1 cellular context compared by ENCODE assay signal in the genomic region with DNA sequence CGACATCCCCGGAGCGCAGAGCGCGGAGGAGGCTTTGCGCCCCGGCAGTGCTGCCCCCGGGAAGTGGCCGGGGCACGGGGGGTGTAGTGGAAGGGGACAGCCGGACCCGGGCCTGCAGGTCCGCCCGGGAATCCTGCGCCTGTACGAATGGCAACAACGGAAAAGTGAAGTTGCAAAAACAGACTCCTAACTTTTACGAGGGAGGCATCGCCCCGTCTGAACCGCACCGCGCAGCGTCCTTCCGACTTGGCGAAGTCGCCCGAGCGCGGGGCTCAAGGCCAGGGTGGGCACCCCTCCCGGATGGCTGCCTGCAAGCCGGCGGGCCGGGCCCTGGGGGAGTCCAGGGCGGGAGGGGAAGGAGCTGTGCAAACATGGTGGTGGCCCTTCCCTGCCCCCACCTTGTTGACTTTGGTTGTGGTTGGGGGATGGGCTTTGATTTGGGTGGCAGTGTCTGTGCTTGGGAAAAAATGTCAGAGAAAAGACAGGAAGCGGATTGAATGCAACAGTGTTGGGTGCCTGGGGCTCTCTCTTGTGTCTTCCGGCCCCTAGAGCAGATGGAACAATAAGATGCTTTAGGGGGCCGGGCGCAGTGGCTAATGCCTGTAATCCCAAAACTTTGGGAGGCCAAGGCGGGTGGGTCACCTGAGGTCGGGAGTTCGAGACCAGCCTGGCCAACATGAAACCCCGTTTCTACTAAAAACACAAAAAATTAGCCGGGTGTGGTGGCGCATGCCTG.
TF ChIP-seq lines count a peak whose summit lies in the region.

No MANE protein-coding gene starts in this region.

TF ChIP-seq in HepG2, 621 proteins besides CTCF, POLR2A, EP300 and RAD21 (continued from another document and continues in another):
- TF ChIP-seq, protein P1, sequence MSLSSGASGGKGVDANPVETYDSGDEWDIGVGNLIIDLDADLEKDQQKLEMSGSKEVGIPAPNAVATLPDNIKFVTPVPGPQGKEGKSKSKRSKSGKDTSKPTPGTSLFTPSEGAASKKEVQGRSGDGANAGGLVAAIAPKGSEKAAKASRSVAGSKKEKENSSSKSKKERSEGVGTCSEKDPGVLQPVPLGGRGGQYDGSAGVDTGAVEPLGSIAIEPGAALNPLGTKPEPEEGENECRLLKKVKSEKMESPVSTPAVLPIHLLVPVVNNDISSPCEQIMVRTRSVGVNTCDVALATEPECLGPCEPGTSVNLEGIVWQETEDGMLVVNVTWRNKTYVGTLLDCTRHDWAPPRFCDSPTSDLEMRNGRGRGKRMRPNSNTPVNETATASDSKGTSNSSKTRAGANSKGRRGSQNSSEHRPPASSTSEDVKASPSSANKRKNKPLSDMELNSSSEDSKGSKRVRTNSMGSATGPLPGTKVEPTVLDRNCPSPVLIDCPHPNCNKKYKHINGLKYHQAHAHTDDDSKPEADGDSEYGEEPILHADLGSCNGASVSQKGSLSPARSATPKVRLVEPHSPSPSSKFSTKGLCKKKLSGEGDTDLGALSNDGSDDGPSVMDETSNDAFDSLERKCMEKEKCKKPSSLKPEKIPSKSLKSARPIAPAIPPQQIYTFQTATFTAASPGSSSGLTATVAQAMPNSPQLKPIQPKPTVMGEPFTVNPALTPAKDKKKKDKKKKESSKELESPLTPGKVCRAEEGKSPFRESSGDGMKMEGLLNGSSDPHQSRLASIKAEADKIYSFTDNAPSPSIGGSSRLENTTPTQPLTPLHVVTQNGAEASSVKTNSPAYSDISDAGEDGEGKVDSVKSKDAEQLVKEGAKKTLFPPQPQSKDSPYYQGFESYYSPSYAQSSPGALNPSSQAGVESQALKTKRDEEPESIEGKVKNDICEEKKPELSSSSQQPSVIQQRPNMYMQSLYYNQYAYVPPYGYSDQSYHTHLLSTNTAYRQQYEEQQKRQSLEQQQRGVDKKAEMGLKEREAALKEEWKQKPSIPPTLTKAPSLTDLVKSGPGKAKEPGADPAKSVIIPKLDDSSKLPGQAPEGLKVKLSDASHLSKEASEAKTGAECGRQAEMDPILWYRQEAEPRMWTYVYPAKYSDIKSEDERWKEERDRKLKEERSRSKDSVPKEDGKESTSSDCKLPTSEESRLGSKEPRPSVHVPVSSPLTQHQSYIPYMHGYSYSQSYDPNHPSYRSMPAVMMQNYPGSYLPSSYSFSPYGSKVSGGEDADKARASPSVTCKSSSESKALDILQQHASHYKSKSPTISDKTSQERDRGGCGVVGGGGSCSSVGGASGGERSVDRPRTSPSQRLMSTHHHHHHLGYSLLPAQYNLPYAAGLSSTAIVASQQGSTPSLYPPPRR (CRISPR knock-in tag; IDR thresholded peaks at IDR 0.05; ENCODE audit: borderline replicate concordance), result peak; percentile 93
- TF ChIP-seq, protein P2, sequence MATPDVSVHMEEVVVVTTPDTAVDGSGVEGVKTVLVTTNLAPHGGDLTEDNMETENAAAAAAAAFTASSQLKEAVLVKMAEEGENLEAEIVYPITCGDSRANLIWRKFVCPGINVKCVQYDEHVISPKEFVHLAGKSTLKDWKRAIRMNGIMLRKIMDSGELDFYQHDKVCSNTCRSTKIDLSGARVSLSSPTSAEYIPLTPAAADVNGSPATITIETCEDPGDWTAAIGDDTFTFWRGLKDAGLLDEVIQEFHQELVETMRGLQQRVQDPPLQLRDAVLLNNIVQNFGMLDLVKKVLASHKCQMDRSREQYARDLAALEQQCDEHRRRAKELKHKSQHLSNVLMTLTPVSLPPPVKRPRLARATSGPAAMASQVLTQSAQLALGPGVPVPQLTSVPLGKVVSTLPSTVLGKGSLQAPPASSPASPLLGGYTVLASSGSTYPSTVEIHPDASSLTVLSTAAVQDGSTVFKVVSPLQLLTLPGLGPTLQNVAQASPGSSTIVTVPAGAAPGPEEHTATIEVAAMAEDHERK (CRISPR knock-in tag; IDR thresholded peaks at IDR 0.05; ENCODE audit: low read depth), result no peak; the same call in 1 of the 2 replicates
- TF ChIP-seq ZNF780A (CRISPR knock-in tag; IDR thresholded peaks at IDR 0.05), result no peak; the same call in 1 of the 2 replicates
- TF ChIP-seq ZNF782 (CRISPR knock-in tag; IDR thresholded peaks at IDR 0.05; ENCODE audit: borderline replicate concordance), result peak; percentile 92; the same call in 1 of the 2 replicates
- TF ChIP-seq ZNF3 (CRISPR knock-in tag; IDR thresholded peaks at IDR 0.05), result 0 out of 2 replicates have a peak, but pooled peaks have one; percentile 36
- no peak for TF ChIP-seq TRIM24 (CRISPR knock-in tag; IDR thresholded peaks at IDR 0.05)
- peak; percentile 80 for TF ChIP-seq SMAD3 (CRISPR knock-in tag; IDR thresholded peaks at IDR 0.05)
- TF ChIP-seq MLLT10 (CRISPR knock-in tag; IDR thresholded peaks at IDR 0.05), result no peak
- 0 out of 2 replicates have a peak, but pooled peaks have one; percentile 62 for TF ChIP-seq PCBP1 (IDR thresholded peaks at IDR 0.05; ENCODE audit: borderline replicate concordance, low read depth, low read length)
- TF ChIP-seq ZKSCAN5 (CRISPR knock-in tag; IDR thresholded peaks at IDR 0.05), result no peak
- TF ChIP-seq RBAK (CRISPR knock-in tag; IDR thresholded peaks at IDR 0.05), result no peak
- TF ChIP-seq FOXP1 (IDR thresholded peaks at IDR 0.05), result no peak
- peak; percentile 91 for TF ChIP-seq FOXP1 (CRISPR knock-in tag; IDR thresholded peaks at IDR 0.05)
- TF ChIP-seq ZNF761 (CRISPR knock-in tag; conservative IDR thresholded peaks at IDR 0.05), result peak; percentile 91; the same call in 1 of the 2 replicates
- peak; percentile 42; the same call in 1 of the 2 replicates for TF ChIP-seq ZNF101 (CRISPR knock-in tag; IDR thresholded peaks at IDR 0.05; ENCODE audit: borderline replicate concordance, low read depth)
- TF ChIP-seq, protein P3, sequence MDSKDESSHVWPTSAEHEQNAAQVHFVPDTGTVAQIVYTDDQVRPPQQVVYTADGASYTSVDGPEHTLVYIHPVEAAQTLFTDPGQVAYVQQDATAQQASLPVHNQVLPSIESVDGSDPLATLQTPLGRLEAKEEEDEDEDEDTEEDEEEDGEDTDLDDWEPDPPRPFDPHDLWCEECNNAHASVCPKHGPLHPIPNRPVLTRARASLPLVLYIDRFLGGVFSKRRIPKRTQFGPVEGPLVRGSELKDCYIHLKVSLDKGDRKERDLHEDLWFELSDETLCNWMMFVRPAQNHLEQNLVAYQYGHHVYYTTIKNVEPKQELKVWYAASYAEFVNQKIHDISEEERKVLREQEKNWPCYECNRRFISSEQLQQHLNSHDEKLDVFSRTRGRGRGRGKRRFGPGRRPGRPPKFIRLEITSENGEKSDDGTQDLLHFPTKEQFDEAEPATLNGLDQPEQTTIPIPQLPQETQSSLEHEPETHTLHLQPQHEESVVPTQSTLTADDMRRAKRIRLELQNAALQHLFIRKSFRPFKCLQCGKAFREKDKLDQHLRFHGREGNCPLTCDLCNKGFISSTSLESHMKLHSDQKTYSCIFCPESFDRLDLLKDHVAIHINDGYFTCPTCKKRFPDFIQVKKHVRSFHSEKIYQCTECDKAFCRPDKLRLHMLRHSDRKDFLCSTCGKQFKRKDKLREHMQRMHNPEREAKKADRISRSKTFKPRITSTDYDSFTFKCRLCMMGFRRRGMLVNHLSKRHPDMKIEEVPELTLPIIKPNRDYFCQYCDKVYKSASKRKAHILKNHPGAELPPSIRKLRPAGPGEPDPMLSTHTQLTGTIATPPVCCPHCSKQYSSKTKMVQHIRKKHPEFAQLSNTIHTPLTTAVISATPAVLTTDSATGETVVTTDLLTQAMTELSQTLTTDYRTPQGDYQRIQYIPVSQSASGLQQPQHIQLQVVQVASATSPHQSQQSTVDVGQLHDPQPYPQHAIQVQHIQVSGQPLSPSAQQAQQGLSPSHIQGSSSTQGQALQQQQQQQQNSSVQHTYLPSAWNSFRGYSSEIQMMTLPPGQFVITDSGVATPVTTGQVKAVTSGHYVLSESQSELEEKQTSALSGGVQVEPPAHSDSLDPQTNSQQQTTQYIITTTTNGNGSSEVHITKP (CRISPR knock-in tag; IDR thresholded peaks at IDR 0.05; ENCODE audit: low read depth), result peak; percentile 85; the same call in 1 of the 2 replicates
- peak; percentile 91 for TF ChIP-seq TOPORS (CRISPR knock-in tag; IDR thresholded peaks at IDR 0.05)
- peak; percentile 25; the same call in 1 of the 2 replicates for TF ChIP-seq NFATC3 (CRISPR knock-in tag; IDR thresholded peaks at IDR 0.05)
- peak; percentile 87; the same call in 1 of the 2 replicates for TF ChIP-seq ZNF747 (CRISPR knock-in tag; IDR thresholded peaks at IDR 0.05; ENCODE audit: borderline replicate concordance)
- TF ChIP-seq ZSCAN20 (CRISPR knock-in tag; IDR thresholded peaks at IDR 0.05; ENCODE audit: borderline replicate concordance), result peak; percentile 92; the same call in 1 of the 2 replicates
- TF ChIP-seq XBP1 (CRISPR knock-in tag; IDR thresholded peaks at IDR 0.05), result no peak
- 0 out of 2 replicates have a peak, but pooled peaks have one; percentile 44 for TF ChIP-seq ONECUT2 (CRISPR knock-in tag; IDR thresholded peaks at IDR 0.05)
- TF ChIP-seq ZNF124 (CRISPR knock-in tag; IDR thresholded peaks at IDR 0.05), result peak; percentile 87; the same call in 1 of the 2 replicates
- TF ChIP-seq, protein P4, sequence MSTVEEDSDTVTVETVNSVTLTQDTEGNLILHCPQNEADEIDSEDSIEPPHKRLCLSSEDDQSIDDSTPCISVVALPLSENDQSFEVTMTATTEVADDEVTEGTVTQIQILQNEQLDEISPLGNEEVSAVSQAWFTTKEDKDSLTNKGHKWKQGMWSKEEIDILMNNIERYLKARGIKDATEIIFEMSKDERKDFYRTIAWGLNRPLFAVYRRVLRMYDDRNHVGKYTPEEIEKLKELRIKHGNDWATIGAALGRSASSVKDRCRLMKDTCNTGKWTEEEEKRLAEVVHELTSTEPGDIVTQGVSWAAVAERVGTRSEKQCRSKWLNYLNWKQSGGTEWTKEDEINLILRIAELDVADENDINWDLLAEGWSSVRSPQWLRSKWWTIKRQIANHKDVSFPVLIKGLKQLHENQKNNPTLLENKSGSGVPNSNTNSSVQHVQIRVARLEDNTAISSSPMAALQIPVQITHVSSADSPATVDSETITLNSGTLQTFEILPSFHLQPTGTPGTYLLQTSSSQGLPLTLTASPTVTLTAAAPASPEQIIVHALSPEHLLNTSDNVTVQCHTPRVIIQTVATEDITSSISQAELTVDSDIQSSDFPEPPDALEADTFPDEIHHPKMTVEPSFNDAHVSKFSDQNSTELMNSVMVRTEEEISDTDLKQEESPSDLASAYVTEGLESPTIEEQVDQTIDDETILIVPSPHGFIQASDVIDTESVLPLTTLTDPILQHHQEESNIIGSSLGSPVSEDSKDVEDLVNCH (CRISPR knock-in tag; IDR thresholded peaks at IDR 0.05), result no peak
- TF ChIP-seq NPAS2 (CRISPR knock-in tag; IDR thresholded peaks at IDR 0.05; ENCODE audit: borderline replicate concordance), result peak; percentile 79; the same call in 1 of the 2 replicates
- 0 out of 2 replicates have a peak, but pooled peaks have one; percentile 44 for TF ChIP-seq ZNF121 (CRISPR knock-in tag; IDR thresholded peaks at IDR 0.05)
- TF ChIP-seq, protein P5, sequence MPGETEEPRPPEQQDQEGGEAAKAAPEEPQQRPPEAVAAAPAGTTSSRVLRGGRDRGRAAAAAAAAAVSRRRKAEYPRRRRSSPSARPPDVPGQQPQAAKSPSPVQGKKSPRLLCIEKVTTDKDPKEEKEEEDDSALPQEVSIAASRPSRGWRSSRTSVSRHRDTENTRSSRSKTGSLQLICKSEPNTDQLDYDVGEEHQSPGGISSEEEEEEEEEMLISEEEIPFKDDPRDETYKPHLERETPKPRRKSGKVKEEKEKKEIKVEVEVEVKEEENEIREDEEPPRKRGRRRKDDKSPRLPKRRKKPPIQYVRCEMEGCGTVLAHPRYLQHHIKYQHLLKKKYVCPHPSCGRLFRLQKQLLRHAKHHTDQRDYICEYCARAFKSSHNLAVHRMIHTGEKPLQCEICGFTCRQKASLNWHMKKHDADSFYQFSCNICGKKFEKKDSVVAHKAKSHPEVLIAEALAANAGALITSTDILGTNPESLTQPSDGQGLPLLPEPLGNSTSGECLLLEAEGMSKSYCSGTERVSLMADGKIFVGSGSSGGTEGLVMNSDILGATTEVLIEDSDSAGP (CRISPR knock-in tag; IDR thresholded peaks at IDR 0.05; ENCODE audit: borderline replicate concordance), result peak; percentile 91
- no peak for TF ChIP-seq ZNF326 (CRISPR knock-in tag; IDR thresholded peaks at IDR 0.05; ENCODE audit: borderline replicate concordance)
- peak; percentile 74 for TF ChIP-seq XRCC5 (optimal IDR thresholded peaks at IDR 0.05; ENCODE audit: low read length)
- no peak for TF ChIP-seq ZFP36 (IDR thresholded peaks at IDR 0.05; ENCODE audit: borderline replicate concordance, low read depth, low read length, partially characterized antibody)
- TF ChIP-seq, protein P6, sequence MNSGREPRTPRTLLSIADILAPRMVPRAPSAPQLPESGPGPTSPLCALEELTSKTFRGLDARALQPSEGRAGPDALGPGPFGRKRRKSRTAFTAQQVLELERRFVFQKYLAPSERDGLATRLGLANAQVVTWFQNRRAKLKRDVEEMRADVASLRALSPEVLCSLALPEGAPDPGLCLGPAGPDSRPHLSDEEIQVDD (CRISPR knock-in tag; IDR thresholded peaks at IDR 0.05; ENCODE audit: borderline replicate concordance), result peak; percentile 84; the same call in 1 of the 2 replicates
- TF ChIP-seq MTA3 (CRISPR knock-in tag; IDR thresholded peaks at IDR 0.05), result no peak
- TF ChIP-seq, protein P7, sequence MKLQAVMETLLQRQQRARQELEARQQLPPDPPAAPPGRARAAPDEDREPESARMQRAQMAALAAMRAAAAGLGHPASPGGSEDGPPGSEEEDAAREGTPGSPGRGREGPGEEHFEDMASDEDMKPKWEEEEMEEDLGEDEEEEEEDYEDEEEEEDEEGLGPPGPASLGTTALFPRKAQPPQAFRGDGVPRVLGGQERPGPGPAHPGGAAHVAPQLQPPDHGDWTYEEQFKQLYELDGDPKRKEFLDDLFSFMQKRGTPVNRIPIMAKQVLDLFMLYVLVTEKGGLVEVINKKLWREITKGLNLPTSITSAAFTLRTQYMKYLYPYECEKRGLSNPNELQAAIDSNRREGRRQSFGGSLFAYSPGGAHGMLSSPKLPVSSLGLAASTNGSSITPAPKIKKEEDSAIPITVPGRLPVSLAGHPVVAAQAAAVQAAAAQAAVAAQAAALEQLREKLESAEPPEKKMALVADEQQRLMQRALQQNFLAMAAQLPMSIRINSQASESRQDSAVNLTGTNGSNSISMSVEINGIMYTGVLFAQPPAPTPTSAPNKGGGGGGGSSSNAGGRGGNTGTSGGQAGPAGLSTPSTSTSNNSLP (IDR thresholded peaks at IDR 0.05; ENCODE audit: low read depth, low read length), result 0 out of 2 replicates have a peak, but pooled peaks have one; percentile 14
- TF ChIP-seq, protein P8, sequence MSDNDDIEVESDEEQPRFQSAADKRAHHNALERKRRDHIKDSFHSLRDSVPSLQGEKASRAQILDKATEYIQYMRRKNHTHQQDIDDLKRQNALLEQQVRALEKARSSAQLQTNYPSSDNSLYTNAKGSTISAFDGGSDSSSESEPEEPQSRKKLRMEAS (IDR thresholded peaks at IDR 0.05), result peak; percentile 64; the same call in 1 of the 2 replicates
- TF ChIP-seq NR2F6 (IDR thresholded peaks at IDR 0.05), result peak; percentile 72
- peak; percentile 87 for TF ChIP-seq NR2F6 (CRISPR knock-in tag; IDR thresholded peaks at IDR 0.05)
- peak; percentile 57; the same call in 1 of the 2 replicates for TF ChIP-seq CEBPG (CRISPR knock-in tag; IDR thresholded peaks at IDR 0.05)
- TF ChIP-seq CEBPB (IDR thresholded peaks at IDR 0.05; ENCODE audit: borderline replicate concordance, low read depth, low read length), result no peak
- TF ChIP-seq ZNF83 (CRISPR knock-in tag; IDR thresholded peaks at IDR 0.05; ENCODE audit: borderline replicate concordance), result 0 out of 2 replicates have a peak, but pooled peaks have one; percentile 0
- TF ChIP-seq ZNF350 (CRISPR knock-in tag; IDR thresholded peaks at IDR 0.05; ENCODE audit: borderline replicate concordance, low read depth), result peak; percentile 94
- TF ChIP-seq PAX8 (CRISPR knock-in tag; IDR thresholded peaks at IDR 0.05; ENCODE audit: borderline replicate concordance), result no peak
- peak; percentile 91 for TF ChIP-seq ZNF335 (CRISPR knock-in tag; IDR thresholded peaks at IDR 0.05)
- no peak for TF ChIP-seq ZNF577 (CRISPR knock-in tag; IDR thresholded peaks at IDR 0.05; ENCODE audit: borderline replicate concordance, low read depth)
- no peak; the same call in 1 of the 2 replicates for TF ChIP-seq ZNF619 (CRISPR knock-in tag; IDR thresholded peaks at IDR 0.05)
- 0 out of 2 replicates have a peak, but pooled peaks have one; percentile 66 for TF ChIP-seq MED13 (CRISPR knock-in tag; IDR thresholded peaks at IDR 0.05)
